18 cellular contexts compared by ENCODE assay signal in genomic region chr2:212957624-212958023, GRCh38.
DNase-seq lines count a peak whose midpoint lies in the region; ATAC-seq and TF ChIP-seq lines count a peak whose summit lies in the region.
"Had no signal": no experiment of that assay in that cellular context is flagged by ENCODE, and none has a peak within 500 bp of the region (broad histone marks: within the 10 kb centered on the region; RNA-seq: fewer than 3 reads in every experiment).

No MANE protein-coding gene starts in this region.

- POLR2A ChIA-PET in PC-9 (lab: Charles Lee; ENCODE audit: unreplicated experiment) (interaction anchor here (0.5 kb wide), 1 partner anchor 193 kb away, joined by 9 read pairs; no protein-coding TSS in a partner anchor), A673 (lab: Charles Lee; ENCODE audit: low non-redundant PET) (no interaction called here)

- no peak overlapping the region for H2AFZ ChIP-seq in PC-9

- peak; percentile 31 to 61 for ATAC-seq in activated T-cell treated with anti-CD3 and anti-CD28 coated beads, Interleukin-2, amount 50 U/mL, for 4 hours
- no peak for ATAC-seq in GM18907 (IDR thresholded peaks at IDR 0.05; ENCODE audit: unreplicated experiment)

- H4K20me1 ChIP-seq in PC-9 (ENCODE audit: insufficient read depth), result no peaks in the 10 kb centered on the region

- no peak overlapping the region for H3K4me3 Mint-ChIP-seq in activated T-cell treated with anti-CD3 and anti-CD28 coated beads, Interleukin-2, amount 50 U/mL, for 4 hours

- no peaks in the 10 kb centered on the region for H3K27me3 Mint-ChIP-seq in activated T-cell treated with anti-CD3 and anti-CD28 coated beads, Interleukin-2, amount 50 U/mL, for 4 hours (ENCODE audit: low read depth)

- H3K79me2 ChIP-seq in PC-9 (ENCODE audit: low read depth), result no peaks in the 10 kb centered on the region

- CTCF ChIA-PET in PC-9 (lab: Charles Lee) (interaction anchor here (1.1 kb wide), 1 partner anchor 180 kb away, joined by 3 read pairs; no protein-coding TSS in a partner anchor), A673 (lab: Charles Lee) (no interaction called here)

- H3K27ac ChIP-seq in PC-9 (peak overlapping the region; percentile 86), esophagus (ENCODE audit: low read depth in 2 of 2, low read length in 1 of 2) (peak overlapping the region; percentile 11 to 49), thymus (ENCODE audit: low read depth) (peak overlapping the region; percentile 56), A673 (ENCODE audit: low read depth, low read length, poor library complexity, severe bottlenecking) (no peak overlapping the region)
- H3K27ac ChIP-seq: colonic mucosa had no signal

- BruUV-seq in PC-9 (replicated peaks; lab: Mats Ljungman, UMichigan) (no TSS peak), A673 (replicated peaks; lab: Mats Ljungman, UMichigan) (no TSS peak)

- no peaks in the 10 kb centered on the region for H3K9me3 Mint-ChIP-seq in activated T-cell treated with anti-CD3 and anti-CD28 coated beads, Interleukin-2, amount 50 U/mL, for 4 hours

- H3K4me3 ChIP-seq in PC-9, result no peak overlapping the region
- no peak overlapping the region for H3K4me3 ChIP-seq in esophagus (ENCODE audit: low read depth in 1 of 2, low read length in 2 of 2)
- H3K4me3 ChIP-seq in thymus (ENCODE audit: low read length), result no peak overlapping the region
- no peak overlapping the region for H3K4me3 ChIP-seq in A673 (ENCODE audit: low read depth, low read length, poor library complexity, severe bottlenecking)
- H3K4me3 ChIP-seq: colonic mucosa had no signal

- DNase-seq in activated T-cell treated with anti-CD3 and anti-CD28 coated beads, Interleukin-2, amount 50 U/mL, for 4 hours, result no peak
- DNase-seq in activated T-cell treated with anti-CD3 and anti-CD28 coated beads, Interleukin-2, amount 50 U/mL, for 1 hour, result no peak
- no peak for DNase-seq in PC-9
- DNase-seq in A673 (ENCODE audit: low spot score), result no peak
- DNase-seq in cortex of kidney (lab: John Stamatoyannopoulos, UW), result no peak
- DNase-seq: activated CD4-positive, alpha-beta T cell treated with anti-CD3 and anti-CD28 coated beads for 48 hours; aorta; colonic mucosa; COR-L47; glutamatergic neuron; GOT3; kidney; MV-4-11; RPMI8226; stimulated activated CD4-positive, alpha-beta T cell treated with anti-CD3 and anti-CD28 coated beads, Interleukin-4, amount 100 ng/mL, for 1 hour had no signal

- intact Hi-C loops in PC-9 (cut with micrococcal nuclease; ENCODE audit: unreplicated experiment), result loop anchor here (2.0 to 5.0 kb wide), 2 partner anchors 45 to 195 kb away; partner anchors contain the start of gene IKZF2
- intact Hi-C loops in A673 (cut with micrococcal nuclease; ENCODE audit: unreplicated experiment), result no loop called here

- no peak for TF ChIP-seq CTCF in PC-9 (conservative IDR thresholded peaks at IDR 0.05)
- TF ChIP-seq CTCF in A673 (conservative IDR thresholded peaks at IDR 0.05; ENCODE audit: low read depth, low read length), result no peak

- H3K36me3 ChIP-seq in PC-9 (ENCODE audit: low read depth) (no peaks in the 10 kb centered on the region), esophagus (ENCODE audit: control insufficient read depth in 2 of 2, insufficient read depth in 2 of 2, low read length in 1 of 2) (no peaks in the 10 kb centered on the region), thymus (ENCODE audit: control insufficient read depth, insufficient read depth) (no peaks in the 10 kb centered on the region), A673 (ENCODE audit: insufficient read depth, low read length, poor library complexity, severe bottlenecking) (no peaks in the 10 kb centered on the region)
- H3K36me3 ChIP-seq: colonic mucosa had no signal

- H3K27me3 ChIP-seq in PC-9 (ENCODE audit: insufficient read depth, low read depth), result no peaks in the 10 kb centered on the region
- no peaks in the 10 kb centered on the region for H3K27me3 ChIP-seq in esophagus (ENCODE audit: control insufficient read depth in 1 of 2, insufficient read depth in 2 of 2, low read length in 2 of 2)
- no peaks in the 10 kb centered on the region for H3K27me3 ChIP-seq in thymus (ENCODE audit: control insufficient read depth, insufficient read depth)
- H3K27me3 ChIP-seq in A673 (replicated peaks; ENCODE audit: insufficient read depth, low read depth, low read length, poor library complexity), result no peaks in the 10 kb centered on the region
- H3K27me3 ChIP-seq: colonic mucosa had no signal

- H3K9me2 ChIP-seq in PC-9 (ENCODE audit: insufficient read depth), result no peaks in the 10 kb centered on the region

- H3K4me1 ChIP-seq in PC-9 (replicated peaks; ENCODE audit: insufficient read depth), result peaks cover 47% of the 10 kb centered on the region
- peaks cover 0 to 3% of the 10 kb centered on the region in 2 donors for H3K4me1 ChIP-seq in esophagus (ENCODE audit: control insufficient read depth in 2 of 2, insufficient read depth in 2 of 2, low read length in 1 of 2)
- H3K4me1 ChIP-seq in thymus (ENCODE audit: control insufficient read depth, insufficient read depth, low read length), result peaks cover 26% of the 10 kb centered on the region
- H3K4me1 ChIP-seq in A673 (ENCODE audit: insufficient read depth, low read length, poor library complexity, severe bottlenecking), result peaks cover 36% of the 10 kb centered on the region
- H3K4me1 ChIP-seq: colonic mucosa had no signal

- H3K4me1 Mint-ChIP-seq in activated T-cell treated with anti-CD3 and anti-CD28 coated beads, Interleukin-2, amount 50 U/mL, for 4 hours (ENCODE audit: low read depth), result peaks cover 24% of the 10 kb centered on the region

- H3F3A ChIP-seq in PC-9 (ENCODE audit: insufficient read depth, low read depth), result peaks cover 16% of the 10 kb centered on the region; the same call in 1 of the 2 replicates

- no peaks in the 10 kb centered on the region for H3K36me3 Mint-ChIP-seq in activated T-cell treated with anti-CD3 and anti-CD28 coated beads, Interleukin-2, amount 50 U/mL, for 4 hours (ENCODE audit: insufficient read depth)

- H3K9me3 ChIP-seq in PC-9 (ENCODE audit: insufficient read depth, low read depth) (0 out of 2 replicates have a peak, but pooled peaks cover 6% of the 10 kb centered on the region), esophagus (ENCODE audit: control insufficient read depth in 2 of 2, insufficient read depth in 1 of 2, low read depth in 1 of 2, low read length in 1 of 2) (no peaks in the 10 kb centered on the region), thymus (ENCODE audit: control insufficient read depth) (no peaks in the 10 kb centered on the region), A673 (ENCODE audit: low read depth, low read length, poor library complexity, severe bottlenecking) (no peaks in the 10 kb centered on the region)
- H3K9me3 ChIP-seq: colonic mucosa had no signal

- peak overlapping the region; percentile 70 for H3K4me2 ChIP-seq in PC-9
